ENCODE assay signal across 8 cellular contexts in the genomic region with DNA sequence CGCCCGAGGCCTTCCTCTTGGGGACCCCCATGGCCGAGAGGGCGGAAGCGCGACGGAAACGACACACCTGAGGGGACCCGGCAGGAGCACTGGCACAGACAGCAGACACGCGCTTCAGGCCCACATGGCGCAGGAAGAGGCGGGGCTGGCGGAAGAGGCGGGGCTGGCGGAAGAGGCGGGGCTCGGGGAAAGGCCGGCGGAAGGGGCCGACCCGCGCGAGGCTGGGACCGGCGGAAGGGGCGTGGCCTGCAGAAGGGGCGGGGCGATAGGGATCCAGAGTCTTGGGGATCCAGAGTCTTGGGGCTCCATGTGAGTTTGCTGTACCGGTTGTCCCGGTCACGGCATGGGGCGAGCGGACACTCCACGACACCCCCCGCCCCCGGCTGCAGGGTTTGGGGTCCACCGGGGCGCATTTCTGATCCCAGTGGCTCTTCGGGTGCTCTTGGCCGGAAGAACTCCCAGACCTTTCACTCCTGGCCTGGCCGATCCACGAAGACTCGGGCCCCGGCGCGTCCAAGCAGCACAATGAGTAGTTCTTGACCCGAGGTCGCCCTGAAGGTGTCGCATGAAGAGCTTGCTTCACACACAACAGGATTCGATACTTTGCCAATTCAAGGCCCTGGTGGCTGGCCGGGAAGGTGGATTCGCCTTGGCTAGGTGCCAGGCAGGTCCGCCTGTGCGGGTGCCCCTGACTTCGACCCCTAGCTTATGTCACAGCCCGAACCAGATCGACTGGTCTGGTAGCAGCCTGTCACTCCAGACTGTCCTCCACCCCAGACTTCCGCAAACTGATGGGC. TPM values are rescaled to one million over a fixed set of nuclear protein-coding genes. Genes with fewer than 3 reads are reported as not detected.
A peak's percentile ranks its signal among the peaks of the same experiment; 100 is the strongest.
DNase-seq lines count a peak whose midpoint lies in the region; ATAC-seq, FAIRE-seq and TF ChIP-seq lines count a peak whose summit lies in the region.

A gene with protein sequence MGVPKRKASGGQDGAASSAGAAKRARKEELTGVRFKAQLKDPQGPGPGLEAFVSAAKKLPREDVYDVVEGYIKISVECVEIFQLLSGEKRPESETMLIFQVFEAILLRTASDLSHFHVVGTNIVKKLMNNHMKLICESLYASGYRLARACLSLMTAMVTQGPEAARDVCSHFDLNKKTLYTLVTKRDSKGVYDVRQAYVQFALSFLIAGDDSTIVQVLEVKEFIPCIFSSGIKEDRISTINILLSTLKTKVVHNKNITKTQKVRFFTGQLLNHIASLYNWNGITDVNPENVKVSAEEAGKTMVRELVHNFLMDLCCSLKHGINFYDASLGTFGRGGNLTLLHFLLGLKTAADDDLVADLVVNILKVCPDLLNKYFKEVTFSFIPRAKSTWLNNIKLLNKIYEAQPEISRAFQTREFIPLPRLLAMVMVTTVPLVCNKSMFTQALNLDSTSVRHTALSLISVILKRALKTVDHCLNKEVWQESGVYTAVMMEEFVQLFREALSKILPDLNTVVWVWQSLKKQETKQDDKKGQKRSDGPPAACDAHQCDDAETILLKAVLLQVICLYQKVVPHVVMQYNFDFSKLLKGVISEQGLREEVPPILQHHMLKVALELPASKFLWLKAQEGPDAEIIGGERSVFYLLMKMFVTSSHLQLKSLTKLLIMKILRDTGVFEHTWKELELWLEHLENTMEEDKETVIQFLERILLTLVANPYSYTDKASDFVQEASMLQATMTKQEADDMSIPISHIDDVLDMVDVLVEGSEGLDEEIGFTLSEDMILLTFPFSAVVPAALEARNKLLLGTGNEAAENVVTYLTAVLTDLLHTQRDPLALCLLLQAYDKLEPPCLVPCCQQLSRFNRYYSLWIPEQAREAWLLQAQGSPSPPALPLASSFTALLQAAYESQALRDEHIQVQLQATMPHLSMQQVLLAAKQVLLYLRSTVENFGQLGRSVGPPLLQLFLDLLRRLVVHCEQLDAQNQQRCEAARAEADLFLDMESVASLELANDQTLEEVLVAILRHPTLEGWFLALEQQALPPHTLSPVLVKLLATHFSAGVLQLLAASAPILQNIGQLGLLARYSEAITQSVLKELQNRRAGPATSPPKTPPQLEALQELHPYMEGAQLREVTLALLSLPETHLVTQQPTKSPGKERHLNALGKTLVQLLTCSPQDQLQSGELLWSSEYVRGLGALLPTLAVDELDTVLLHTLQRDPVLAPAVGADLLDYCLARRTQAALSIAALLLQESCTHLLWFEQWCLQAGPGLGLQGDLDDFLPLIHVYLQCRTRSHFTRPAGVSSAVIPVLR (N-terminal part only) (minus strand): TSS at position 133 of the 797 bp plus-strand sequence. CDS start 102 bp downstream, at position 31.

- no peaks in the 10 kb centered on the region for H3K9me3 ChIP-seq in OCI-LY7 (ENCODE audit: low read length)

- no peak for FAIRE-seq in D721Med (lab: Jason Lieb, UNC)

- peaks cover 34% of the 10 kb centered on the region for H3K4me1 ChIP-seq in OCI-LY7 (ENCODE audit: insufficient read depth, low read length, poor library complexity, severe bottlenecking)

- H3K27ac ChIP-seq in OCI-LY7 (ENCODE audit: low read depth, low read length, poor library complexity, severe bottlenecking) = peak within 1 kb of the TSS; percentile 35
- peak within 1 kb of the TSS; percentile 83 for H3K27ac ChIP-seq in epithelial cell of prostate

- H3K4me3 ChIP-seq in OCI-LY7 (ENCODE audit: low read depth, low read length, poor library complexity, severe bottlenecking) = peak within 1 kb of the TSS; percentile 86

- H3K36me3 ChIP-seq in OCI-LY7 (ENCODE audit: insufficient read depth, low read length) = peaks cover 15% of the 10 kb centered on the region; the same call in 1 of the 2 replicates

- H3K9me2 ChIP-seq in OCI-LY7 (ENCODE audit: insufficient read depth, low read length) = no peaks in the 10 kb centered on the region

- peaks cover 39% of the 10 kb centered on the region for H3K79me2 ChIP-seq in OCI-LY7 (ENCODE audit: insufficient read depth, low read depth, low read length)

- POLR2A ChIA-PET in OCI-LY7 (lab: Charles Lee) = interaction anchor here (0.6 to 2.1 kb wide), 5 partner anchors 29 to 335 kb away, joined by 3 to 7 read pairs (median 3); partner anchors contain the start of genes CFAP298 and SYNJ1

- TF ChIP-seq CTCF in D721Med (IDR thresholded peaks at IDR 0.05; ENCODE audit: insufficient read depth, missing control alignments) = no peak
- TF ChIP-seq CTCF in OCI-LY7 (conservative IDR thresholded peaks at IDR 0.05; ENCODE audit: low read length) = no peak

- peak within 1 kb of the TSS; percentile 95 for H2AFZ ChIP-seq in OCI-LY7 (ENCODE audit: low read length)

- H3K4me2 ChIP-seq in OCI-LY7 (ENCODE audit: low read length) = peak within 1 kb of the TSS; percentile 84

- BruUV-seq in OCI-LY7 (replicated peaks; lab: Mats Ljungman, UMichigan) = TSS peak; percentile 98

- peaks cover 7% of the 10 kb centered on the region; the same call in 1 of the 2 replicates for H4K20me1 ChIP-seq in OCI-LY7 (ENCODE audit: insufficient read depth, low read length)

- intact Hi-C loops in OCI-LY7 (cut with micrococcal nuclease; ENCODE audit: unreplicated experiment) = loop anchor here (2.0 to 5.0 kb wide), 3 partner anchors 114 to 379 kb away; partner anchors contain the start of genes MIS18A and PAXBP1

- CTCF ChIA-PET in OCI-LY7 (lab: Charles Lee; ENCODE audit: unreplicated experiment) = interaction anchor here (0.7 kb wide), 1 partner anchor 57 kb away, joined by 3 read pairs; no protein-coding TSS in a partner anchor

- DNase-seq in D721Med (ENCODE audit: insufficient read length, low spot score) (peak; percentile 73), HuH-7.5 (ENCODE audit: low spot score) (peak; percentile 54), OCI-LY7 (ENCODE audit: low spot score) (peak; percentile 91), activated T-cell treated with anti-CD3 and anti-CD28 coated beads for 4 hours (peak; percentile 97), epithelial cell of prostate (ENCODE audit: low read depth, low spot score) (no peak), mucosa of gallbladder (ENCODE audit: low spot score) (peak; percentile 94)
- peak; percentile 91 to 93 for DNase-seq in stimulated activated CD8-positive, alpha-beta memory T cell treated with anti-CD3 and anti-CD28 coated beads, Interleukin-4, amount 100 ng/mL, for 4 hours (ENCODE audit: low read depth in 2 of 2, low spot score in 1 of 2)

- peak; percentile 96 for ATAC-seq in GM21447 (IDR thresholded peaks at IDR 0.05; ENCODE audit: unreplicated experiment)

RNA-seq across cellular contexts. Expression of the gene that starts here (rescaled TPM):
- total RNA-seq in OCI-LY7 (2014; rRNA removed; shearing (Covaris generic)) = 19.4 and 20.8 TPM in 2 replicates
- total RNA-seq in OCI-LY7 (2022) (23.4 and 25.4 TPM in 2 replicates), mucosa of gallbladder (11.3 TPM)
